ENCODE assay signal across 8 cellular contexts in the genomic region with DNA sequence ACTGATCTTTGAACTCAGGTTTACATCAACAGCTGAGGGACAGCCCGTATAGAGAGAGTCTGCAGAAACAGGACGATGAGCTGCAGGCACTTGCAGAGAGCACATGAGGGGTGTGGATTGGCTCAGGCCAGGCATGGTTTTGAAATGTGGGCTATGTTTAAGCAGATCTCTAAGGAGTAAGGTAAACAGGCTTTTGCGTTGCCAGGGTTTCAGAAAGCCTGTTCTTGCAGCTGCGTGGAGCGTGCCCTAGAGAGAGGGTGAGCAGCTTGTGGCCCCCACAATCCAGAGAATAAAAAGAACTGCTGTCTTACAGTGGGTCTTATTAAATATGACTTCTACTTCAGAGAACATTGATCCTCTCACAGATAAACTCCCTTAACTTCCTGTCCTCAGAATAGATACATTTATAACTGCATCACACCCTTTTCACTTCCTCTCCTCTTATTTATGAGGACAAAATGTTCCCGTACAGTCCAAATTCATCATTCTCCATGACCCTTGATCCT.
DNase-seq lines count a peak whose midpoint lies in the region; ATAC-seq and TF ChIP-seq lines count a peak whose summit lies in the region.

No MANE protein-coding gene starts in this region.

- H3K9me3 ChIP-seq in spleen: peaks cover 0 to 26% (median 14%) of the 10 kb centered on the region in 8 donors
- no peaks in the 10 kb centered on the region for H3K9me3 ChIP-seq in osteoblast (ENCODE audit: low read depth, low read length)

- no peaks in the 10 kb centered on the region for H3K36me3 Mint-ChIP-seq in activated T-cell treated with anti-CD3 and anti-CD28 coated beads, Interleukin-2, amount 50 U/mL, for 24 hours (ENCODE audit: low read depth)

- H3K4me3 ChIP-seq in spleen (peak overlapping the region in 3 of 8 donors; percentile 2 to 42 (median 6)), osteoblast (ENCODE audit: insufficient read depth, low read length) (no peak overlapping the region)

- H3K27me3 ChIP-seq in spleen (replicated peaks in 1 of 7): no peaks in the 10 kb centered on the region
- peaks cover 5% of the 10 kb centered on the region for H3K27me3 ChIP-seq in osteoblast (ENCODE audit: insufficient read depth, low read length)

- TF ChIP-seq CTCF in spleen (IDR thresholded peaks at IDR 0.05 in 8 of 11, conservative IDR thresholded peaks at IDR 0.05 in 3 of 11) (no peak), osteoblast (IDR thresholded peaks at IDR 0.05; ENCODE audit: extremely low read depth, low read depth, low read length) (no peak)

- peak; percentile 25 for DNase-seq in NCI-H82 (lab: John Stamatoyannopoulos, UW)
- DNase-seq in NCI-H82 treated with DMSO at 0.1 percent for 48 hours (lab: John Stamatoyannopoulos, UW; ENCODE audit: unreplicated experiment): no peak
- DNase-seq in activated T-cell treated with anti-CD3 and anti-CD28 coated beads, Interleukin-2, amount 50 U/mL, for 24 hours: peak; percentile 35
- peak; percentile 82 for DNase-seq in spleen
- DNase-seq in osteoblast (ENCODE audit: insufficient read length, low spot score, missing footprints): no peak
- no peak for DNase-seq in stimulated activated CD4-positive, alpha-beta T cell treated with anti-CD3 and anti-CD28 coated beads, Interleukin-1b, Interleukin-23, amount 100 ng/mL, for 48 hours
- DNase-seq in KG1 (lab: John Stamatoyannopoulos, UW): no peak

- H3K36me3 ChIP-seq in spleen (peaks cover 0 to 55% (median 0%) of the 10 kb centered on the region in 6 donors), osteoblast (ENCODE audit: insufficient read depth, low read length) (no peaks in the 10 kb centered on the region)

- H3K27ac ChIP-seq in spleen (peak overlapping the region; percentile 39 to 89 (median 78)), osteoblast (ENCODE audit: low read depth, low read length) (no peak overlapping the region)

- no peaks in the 10 kb centered on the region for H3K79me2 ChIP-seq in osteoblast (ENCODE audit: insufficient read depth, low read length)

- H3K4me1 Mint-ChIP-seq in activated T-cell treated with anti-CD3 and anti-CD28 coated beads, Interleukin-2, amount 50 U/mL, for 24 hours (ENCODE audit: low read depth): peaks cover 25% of the 10 kb centered on the region

- peak; percentile 45 for ATAC-seq in HG03045 (IDR thresholded peaks at IDR 0.05; ENCODE audit: unreplicated experiment)

- H4K20me1 ChIP-seq in osteoblast (ENCODE audit: insufficient read depth, low read length): no peaks in the 10 kb centered on the region

- TF ChIP-seq POLR2A in spleen (IDR thresholded peaks at IDR 0.05): peak in 1 of 3 donors; percentile 75

- H3K27ac Mint-ChIP-seq in activated T-cell treated with anti-CD3 and anti-CD28 coated beads, Interleukin-2, amount 50 U/mL, for 24 hours: peak overlapping the region; percentile 15

- no peaks in the 10 kb centered on the region for H3K27me3 Mint-ChIP-seq in activated T-cell treated with anti-CD3 and anti-CD28 coated beads, Interleukin-2, amount 50 U/mL, for 24 hours

- H3K4me1 ChIP-seq in spleen (peaks cover 25 to 68% (median 54%) of the 10 kb centered on the region in 6 donors), osteoblast (ENCODE audit: insufficient read depth, low read length) (no peaks in the 10 kb centered on the region)

- WGBS in spleen, 5 donors: 5 to 10% (median 6%) methylated on average over 6 of the region's 6 CpGs

- intact Hi-C loops in spleen (cut with DNase I; ENCODE audit: low total_unique reads): no loop called here

- H3K4me2 ChIP-seq in osteoblast (ENCODE audit: insufficient read depth, low read length): no peak overlapping the region

- no peak overlapping the region for H3K4me3 Mint-ChIP-seq in activated T-cell treated with anti-CD3 and anti-CD28 coated beads, Interleukin-2, amount 50 U/mL, for 24 hours

- H2AFZ ChIP-seq in osteoblast (ENCODE audit: low read length): no peak overlapping the region

- peaks cover 11% of the 10 kb centered on the region for H3K9me3 Mint-ChIP-seq in activated T-cell treated with anti-CD3 and anti-CD28 coated beads, Interleukin-2, amount 50 U/mL, for 24 hours

Comparison
In these comparisons a context has a peak if more than half of its experiments do, and no peak if none do; other contexts are left out.
1. DNase-seq: peak in NCI-H82 (single experiment), activated T-cell treated with anti-CD3 and anti-CD28 coated beads, Interleukin-2, amount 50 U/mL, for 24 hours (single experiment) and spleen (single experiment); none in NCI-H82 treated with DMSO at 0.1 percent for 48 hours (single experiment), osteoblast (single experiment), stimulated activated CD4-positive, alpha-beta T cell treated with anti-CD3 and anti-CD28 coated beads, Interleukin-1b, Interleukin-23, amount 100 ng/mL, for 48 hours (single experiment) and KG1 (single experiment).